11 cellular contexts compared by ENCODE assay signal in genomic region chr7:66409493-66409892, GRCh38.
"Had no signal": no experiment of that assay in that cellular context is flagged by ENCODE, and none has a peak within 500 bp of the region (broad histone marks: within the 10 kb centered on the region; RNA-seq: fewer than 3 reads in every experiment).

No MANE protein-coding gene starts in this region.

- H3K9me3 Mint-ChIP-seq: activated T-helper 2 cell treated with anti-CD3 and anti-CD28 coated beads, Interferon-gamma antibody, Interleukin-2, Interleukin-4, amounts not matched to agents 10 μg/mL and 5 μg/mL and 100 μg/mL, durations not matched to agents 14 hours and 24 hours and 36 hours had no signal

- H3K9me3 ChIP-seq: adrenal gland, psoas muscle, vagina had no signal

- DNase-seq: activated CD4-positive, alpha-beta T cell treated with anti-CD3 and anti-CD28 coated beads for 48 hours; activated naive CD4-positive, alpha-beta T cell treated with anti-CD3 and anti-CD28 coated beads, Interleukin-2, amount 50 U/mL, for 16 hours; adrenal gland; central memory CD4-positive, alpha-beta T cell; effector memory CD4-positive, alpha-beta T cell; mesenchymal stem cell; psoas muscle; stimulated activated CD4-positive, alpha-beta T cell treated with anti-CD3 and anti-CD28 coated beads, Interleukin-4, amount 100 ng/mL, for 4 hours had no signal

- ATAC-seq: WTC11 had no signal

- H3K27me3 ChIP-seq: adrenal gland, vagina had no signal

- H3K27ac Mint-ChIP-seq: activated T-helper 2 cell treated with anti-CD3 and anti-CD28 coated beads, Interferon-gamma antibody, Interleukin-2, Interleukin-4, amounts not matched to agents 10 μg/mL and 5 μg/mL and 100 μg/mL, durations not matched to agents 14 hours and 24 hours and 36 hours; WTC11 had no signal

- H3K4me3 ChIP-seq: adrenal gland, psoas muscle, vagina had no signal

- H3K36me3 Mint-ChIP-seq: WTC11 had no signal

- H3K27ac ChIP-seq: adrenal gland, psoas muscle, vagina had no signal

- H3K4me3 Mint-ChIP-seq: WTC11 had no signal
